In genomic region chr1:62437273-62437945, GRCh38 we compare ENCODE assay signal across 8 cellular contexts. TPM values are rescaled to one million over a fixed set of nuclear protein-coding genes. Genes with fewer than 3 reads are reported as not detected.
DNase-seq lines count a peak whose midpoint lies in the region; ATAC-seq, FAIRE-seq and TF ChIP-seq lines count a peak whose summit lies in the region.

No MANE protein-coding gene starts in this region.

- no peaks in the 10 kb centered on the region for H3K9me3 ChIP-seq in CD4-positive, CD25-positive, alpha-beta regulatory T cell (ENCODE audit: control insufficient read depth in 2 of 2, low read length in 2 of 2)
- H3K9me3 ChIP-seq in mammary epithelial cell (replicated peaks; ENCODE audit: insufficient read depth, low read length) (no peaks in the 10 kb centered on the region), kidney (ENCODE audit: control insufficient read depth in 1 of 2, low read length in 2 of 2) (no peaks in the 10 kb centered on the region)

- peaks cover 11% of the 10 kb centered on the region for H3K36me3 Mint-ChIP-seq in CD4-positive, CD25-positive, alpha-beta regulatory T cell
- peaks cover 18% of the 10 kb centered on the region for H3K36me3 Mint-ChIP-seq in T-cell

- peak overlapping the region; percentile 90 for H3K4me2 ChIP-seq in mammary epithelial cell (ENCODE audit: insufficient read depth, low read depth, low read length)

- TF ChIP-seq CTCF in mammary epithelial cell (conservative IDR thresholded peaks at IDR 0.05 in 1 of 2, IDR thresholded peaks at IDR 0.05 in 1 of 2; ENCODE audit: extremely low read depth in 1 of 2, insufficient read depth in 1 of 2, low read depth in 1 of 2, low read length in 2 of 2) (no peak), kidney (IDR thresholded peaks at IDR 0.05; ENCODE audit: borderline replicate concordance, extremely low read depth, insufficient read depth) (no peak)

- no TSS peak for BruUV-seq in mammary epithelial cell (replicated peaks; lab: Mats Ljungman, UMichigan)

- peak overlapping the region; percentile 95 to 100 (median 99) for H3K27ac Mint-ChIP-seq in CD4-positive, CD25-positive, alpha-beta regulatory T cell
- peak overlapping the region; percentile 98 to 100 for H3K27ac Mint-ChIP-seq in T-cell

- 0% methylated on average over 4 of the region's 68 CpGs for WGBS in mammary epithelial cell (ENCODE audit: low coverage, missing lambda C conversion rate)

- peak overlapping the region; percentile 98 for H3K4me3 ChIP-seq in CD4-positive, CD25-positive, alpha-beta regulatory T cell (ENCODE audit: low read depth, low read length)
- H3K4me3 ChIP-seq in mammary epithelial cell (replicated peaks in 1 of 3; ENCODE audit: insufficient read depth in 1 of 3, low read depth in 2 of 3, low read length in 3 of 3), result peak overlapping the region; percentile 64 to 88 (median 72)
- peak overlapping the region; percentile 84 to 87 for H3K4me3 ChIP-seq in kidney (ENCODE audit: low read length in 2 of 2)

- POLR2A ChIA-PET in HEK293T (lab: Yijun Ruan, JAX) (no interaction called here), T-cell (lab: Charles Lee) (no interaction called here)

- H3K4me3 Mint-ChIP-seq in CD4-positive, CD25-positive, alpha-beta regulatory T cell, result peak overlapping the region; percentile 95 to 99 (median 96)
- peak overlapping the region; percentile 92 to 97 (median 96) for H3K4me3 Mint-ChIP-seq in T-cell

- no peak for ATAC-seq in CD4-positive, CD25-positive, alpha-beta regulatory T cell (ENCODE audit: low read depth in 2 of 2)
- ATAC-seq in T-cell (replicated peaks in 1 of 4), result peak in 1 of 4 experiments; percentile 1

- intact Hi-C loops in mammary epithelial cell (cut with micrococcal nuclease), result loop anchor here (2.0 to 10.0 kb wide), 3 partner anchors 41 to 307 kb away; no protein-coding TSS in a partner anchor
- intact Hi-C loops in kidney (cut with DNase I), result no loop called here

- dilution Hi-C loops in mammary epithelial cell (cut with HindIII; ENCODE audit: low sequenced_read_pairs), result no loop called here

- peaks cover 60% of the 10 kb centered on the region for H3K79me2 ChIP-seq in mammary epithelial cell (ENCODE audit: insufficient read depth, low read length)

- CTCF ChIA-PET in HEK293T (lab: Yijun Ruan, JAX) (no interaction called here), T-cell (lab: Charles Lee) (interaction anchor here in 1 of 2 donors (0.6 kb wide), 1 partner anchor 245 kb away, joined by 3 read pairs; no protein-coding TSS in a partner anchor), mammary epithelial cell (lab: Charles Lee; ENCODE audit: low non-redundant PET) (no interaction called here)

- no peaks in the 10 kb centered on the region for H3K27me3 ChIP-seq in CD4-positive, CD25-positive, alpha-beta regulatory T cell (ENCODE audit: control insufficient read depth, insufficient read depth, low read length)
- no peaks in the 10 kb centered on the region for H3K27me3 ChIP-seq in mammary epithelial cell (ENCODE audit: insufficient read depth, low read length)

- FAIRE-seq in kidney (lab: Jason Lieb, UNC), result no peak

- peaks cover 17% of the 10 kb centered on the region for H3K27me3 Mint-ChIP-seq in CD4-positive, CD25-positive, alpha-beta regulatory T cell
- no peaks in the 10 kb centered on the region for H3K27me3 Mint-ChIP-seq in T-cell

- in situ Hi-C loops in mammary epithelial cell (cut with MboI; ENCODE audit: low sequenced_read_pairs in 2 of 2), result no loop called here

- H3K36me3 ChIP-seq in CD4-positive, CD25-positive, alpha-beta regulatory T cell (ENCODE audit: control insufficient read depth, insufficient read depth, low read length), result peaks cover 11% of the 10 kb centered on the region
- peaks cover 10% of the 10 kb centered on the region for H3K36me3 ChIP-seq in mammary epithelial cell (ENCODE audit: insufficient read depth, low read length)
- peaks cover 2 to 6% of the 10 kb centered on the region in 2 donors for H3K36me3 ChIP-seq in kidney (ENCODE audit: control insufficient read depth in 1 of 2, insufficient read depth in 2 of 2, low read length in 2 of 2)

- H2AFZ ChIP-seq in mammary epithelial cell (ENCODE audit: low read depth, low read length), result peak overlapping the region; percentile 93

- peaks cover 0 to 3% (median 1%) of the 10 kb centered on the region in 7 donors for H3K9me3 Mint-ChIP-seq in CD4-positive, CD25-positive, alpha-beta regulatory T cell
- no peaks in the 10 kb centered on the region for H3K9me3 Mint-ChIP-seq in T-cell

- H3K4me1 ChIP-seq in CD4-positive, CD25-positive, alpha-beta regulatory T cell (ENCODE audit: control insufficient read depth, insufficient read depth, low read length, poor library complexity, severe bottlenecking), result peaks cover 39% of the 10 kb centered on the region
- H3K4me1 ChIP-seq in mammary epithelial cell (ENCODE audit: insufficient read depth, low read length), result peaks cover 8% of the 10 kb centered on the region
- peaks cover 8 to 16% of the 10 kb centered on the region in 2 donors for H3K4me1 ChIP-seq in kidney (ENCODE audit: control insufficient read depth in 1 of 2, insufficient read depth in 1 of 2, low read depth in 1 of 2, low read length in 2 of 2)

- H3K4me1 Mint-ChIP-seq in CD4-positive, CD25-positive, alpha-beta regulatory T cell, result peaks cover 36 to 60% (median 52%) of the 10 kb centered on the region in 4 donors
- H3K4me1 Mint-ChIP-seq in T-cell, result peaks cover 44 to 54% (median 44%) of the 10 kb centered on the region in 3 donors

- DNase-seq in CD4-positive, CD25-positive, alpha-beta regulatory T cell, result peak; percentile 33 to 54 (median 45)
- DNase-seq in HEK293T (ENCODE audit: extremely low spot score) (peak; percentile 27), T-cell (peak in 30 of 34 experiments; percentile 8 to 55 (median 28)), mammary epithelial cell (no peak), kidney (peak; percentile 89), COR-L47 (lab: John Stamatoyannopoulos, UW) (no peak), NK-92 (lab: John Stamatoyannopoulos, UW; ENCODE audit: unreplicated experiment) (no peak)
- DNase-seq in stimulated activated CD4-positive, alpha-beta T cell treated with anti-CD3 and anti-CD28 coated beads, Interleukin-4, amount 100 ng/mL, for 24 hours, result peak; percentile 40

- no peaks in the 10 kb centered on the region for H4K20me1 ChIP-seq in mammary epithelial cell (ENCODE audit: insufficient read depth, low read length)

- H3K9ac ChIP-seq in mammary epithelial cell (ENCODE audit: insufficient read depth, low read length) (peak overlapping the region; percentile 98), kidney (ENCODE audit: low read length in 2 of 2) (peak overlapping the region; percentile 83 to 91)

- peak overlapping the region; percentile 99 for H3K27ac ChIP-seq in CD4-positive, CD25-positive, alpha-beta regulatory T cell (ENCODE audit: insufficient read depth, low read length, poor library complexity, severe bottlenecking)
- peak overlapping the region; percentile 91 for H3K27ac ChIP-seq in mammary epithelial cell (ENCODE audit: insufficient read depth, low read depth, low read length)
- peak overlapping the region; percentile 98 to 99 for H3K27ac ChIP-seq in kidney (ENCODE audit: low read depth in 2 of 2, low read length in 2 of 2)

TF ChIP-seq in HEK293T, 16 proteins besides CTCF, POLR2A, EP300 and RAD21:
- no peak; the same call in 1 of the 2 replicates for TF ChIP-seq L3MBTL2 (conservative IDR thresholded peaks at IDR 0.05)
- no peak for TF ChIP-seq TARDBP (IDR thresholded peaks at IDR 0.05)
- no peak for TF ChIP-seq LEF1 (IDR thresholded peaks at IDR 0.05; ENCODE audit: borderline replicate concordance)
- TF ChIP-seq FOXK2 (IDR thresholded peaks at IDR 0.05), result no peak
- no peak for TF ChIP-seq PKNOX1 (IDR thresholded peaks at IDR 0.05)
- no peak for TF ChIP-seq ARNT (IDR thresholded peaks at IDR 0.05)
- TF ChIP-seq HDGF (IDR thresholded peaks at IDR 0.05; ENCODE audit: borderline replicate concordance), result no peak
- no peak for TF ChIP-seq BHLHE40 (IDR thresholded peaks at IDR 0.05; ENCODE audit: borderline replicate concordance)
- no peak for TF ChIP-seq CTBP1 (IDR thresholded peaks at IDR 0.05; ENCODE audit: borderline replicate concordance)

RNA-seq across cellular contexts. Expression of gene USP1, which starts 0.6 kb away (rescaled TPM):
- 36.6 TPM for total RNA-seq in CD4-positive, CD25-positive, alpha-beta regulatory T cell
- 10 to 100 TPM; 33.9 to 37.1 (median 35.5) TPM for polyA plus RNA-seq in CD4-positive, CD25-positive, alpha-beta regulatory T cell
- total RNA-seq in T-cell (10 to 100 TPM; 25.9 to 36.5 (median 33.0) TPM), mammary epithelial cell (10 to 100 TPM; 15.3 to 36.4 TPM), kidney (27.1 TPM)
- polyA plus RNA-seq in mammary epithelial cell (10.4 TPM), kidney (ENCODE audit: insufficient read depth, low read depth, low replicate concordance) (10.0 TPM)
- polyA minus RNA-seq in mammary epithelial cell, result 12.8 TPM

Comparison
In these comparisons a context has a peak if more than half of its experiments do, and no peak if none do; other contexts are left out.
1. DNase-seq: peak in CD4-positive, CD25-positive, alpha-beta regulatory T cell (3 of 3), HEK293T (single experiment), T-cell (30 of 34), kidney (single experiment) and stimulated activated CD4-positive, alpha-beta T cell treated with anti-CD3 and anti-CD28 coated beads, Interleukin-4, amount 100 ng/mL, for 24 hours (single experiment); none in mammary epithelial cell (single experiment), COR-L47 (single experiment) and NK-92 (single experiment).
2. Peak in every context shown above with its lines, with median percentiles within 50 percentile points of each other: H3K27ac ChIP-seq and H3K4me3 ChIP-seq.